ENCODE assay signal across 1 cellular context in the genomic region with DNA sequence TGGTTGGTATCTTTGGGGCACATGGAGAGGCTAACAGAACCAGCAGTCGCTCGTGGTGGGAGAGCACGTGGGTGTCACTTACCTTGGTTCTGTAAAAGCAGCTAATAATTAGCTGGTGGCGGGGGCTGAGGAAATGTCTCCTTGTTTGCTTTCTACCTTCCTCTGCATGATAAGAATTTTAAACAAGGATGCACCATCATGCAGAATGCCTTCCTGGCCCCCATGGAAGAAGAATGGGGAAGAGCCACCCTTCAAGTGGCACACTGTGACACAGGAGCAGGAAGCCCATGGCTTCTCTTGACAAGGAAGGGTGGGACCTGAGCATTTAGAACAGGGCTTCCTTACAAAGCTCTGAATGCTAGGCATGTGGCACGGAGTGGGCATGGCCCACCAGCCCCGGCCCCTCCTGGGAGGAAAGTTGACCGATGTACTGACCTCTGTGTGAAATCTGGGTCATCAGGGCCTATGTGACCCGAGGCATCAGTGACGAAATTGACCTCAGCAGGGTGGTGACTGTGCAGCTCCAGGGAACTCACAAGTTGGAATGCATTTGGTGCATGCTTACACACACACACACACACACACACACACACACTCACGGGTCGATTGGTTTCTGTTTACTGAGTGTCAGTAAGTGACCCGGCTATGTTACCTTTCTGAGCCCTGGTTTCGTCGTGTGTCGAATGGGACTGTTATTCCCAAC.
A peak's percentile ranks its signal among the peaks of the same experiment; 100 is the strongest.
TF ChIP-seq lines count a peak whose summit lies in the region.

No MANE protein-coding gene starts in this region.

TF ChIP-seq in HepG2, 621 proteins besides CTCF, POLR2A, EP300 and RAD21 (continued from another document and continues in another):
- peak; percentile 58 for TF ChIP-seq ASH2L (IDR thresholded peaks at IDR 0.05; ENCODE audit: insufficient read length, low read depth, low read length)
- no peak; the same call in 1 of the 2 replicates for TF ChIP-seq SRY (CRISPR knock-in tag; IDR thresholded peaks at IDR 0.05)
- TF ChIP-seq, protein P1, sequence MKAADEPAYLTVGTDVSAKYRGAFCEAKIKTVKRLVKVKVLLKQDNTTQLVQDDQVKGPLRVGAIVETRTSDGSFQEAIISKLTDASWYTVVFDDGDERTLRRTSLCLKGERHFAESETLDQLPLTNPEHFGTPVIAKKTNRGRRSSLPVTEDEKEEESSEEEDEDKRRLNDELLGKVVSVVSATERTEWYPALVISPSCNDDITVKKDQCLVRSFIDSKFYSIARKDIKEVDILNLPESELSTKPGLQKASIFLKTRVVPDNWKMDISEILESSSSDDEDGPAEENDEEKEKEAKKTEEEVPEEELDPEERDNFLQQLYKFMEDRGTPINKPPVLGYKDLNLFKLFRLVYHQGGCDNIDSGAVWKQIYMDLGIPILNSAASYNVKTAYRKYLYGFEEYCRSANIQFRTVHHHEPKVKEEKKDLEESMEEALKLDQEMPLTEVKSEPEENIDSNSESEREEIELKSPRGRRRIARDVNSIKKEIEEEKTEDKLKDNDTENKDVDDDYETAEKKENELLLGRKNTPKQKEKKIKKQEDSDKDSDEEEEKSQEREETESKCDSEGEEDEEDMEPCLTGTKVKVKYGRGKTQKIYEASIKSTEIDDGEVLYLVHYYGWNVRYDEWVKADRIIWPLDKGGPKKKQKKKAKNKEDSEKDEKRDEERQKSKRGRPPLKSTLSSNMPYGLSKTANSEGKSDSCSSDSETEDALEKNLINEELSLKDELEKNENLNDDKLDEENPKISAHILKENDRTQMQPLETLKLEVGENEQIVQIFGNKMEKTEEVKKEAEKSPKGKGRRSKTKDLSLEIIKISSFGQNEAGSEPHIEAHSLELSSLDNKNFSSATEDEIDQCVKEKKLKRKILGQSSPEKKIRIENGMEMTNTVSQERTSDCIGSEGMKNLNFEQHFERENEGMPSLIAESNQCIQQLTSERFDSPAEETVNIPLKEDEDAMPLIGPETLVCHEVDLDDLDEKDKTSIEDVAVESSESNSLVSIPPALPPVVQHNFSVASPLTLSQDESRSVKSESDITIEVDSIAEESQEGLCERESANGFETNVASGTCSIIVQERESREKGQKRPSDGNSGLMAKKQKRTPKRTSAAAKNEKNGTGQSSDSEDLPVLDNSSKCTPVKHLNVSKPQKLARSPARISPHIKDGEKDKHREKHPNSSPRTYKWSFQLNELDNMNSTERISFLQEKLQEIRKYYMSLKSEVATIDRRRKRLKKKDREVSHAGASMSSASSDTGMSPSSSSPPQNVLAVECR (CRISPR knock-in tag; IDR thresholded peaks at IDR 0.05; ENCODE audit: borderline replicate concordance) = peak; percentile 64; the same call in 1 of the 2 replicates
- TF ChIP-seq, protein P2, sequence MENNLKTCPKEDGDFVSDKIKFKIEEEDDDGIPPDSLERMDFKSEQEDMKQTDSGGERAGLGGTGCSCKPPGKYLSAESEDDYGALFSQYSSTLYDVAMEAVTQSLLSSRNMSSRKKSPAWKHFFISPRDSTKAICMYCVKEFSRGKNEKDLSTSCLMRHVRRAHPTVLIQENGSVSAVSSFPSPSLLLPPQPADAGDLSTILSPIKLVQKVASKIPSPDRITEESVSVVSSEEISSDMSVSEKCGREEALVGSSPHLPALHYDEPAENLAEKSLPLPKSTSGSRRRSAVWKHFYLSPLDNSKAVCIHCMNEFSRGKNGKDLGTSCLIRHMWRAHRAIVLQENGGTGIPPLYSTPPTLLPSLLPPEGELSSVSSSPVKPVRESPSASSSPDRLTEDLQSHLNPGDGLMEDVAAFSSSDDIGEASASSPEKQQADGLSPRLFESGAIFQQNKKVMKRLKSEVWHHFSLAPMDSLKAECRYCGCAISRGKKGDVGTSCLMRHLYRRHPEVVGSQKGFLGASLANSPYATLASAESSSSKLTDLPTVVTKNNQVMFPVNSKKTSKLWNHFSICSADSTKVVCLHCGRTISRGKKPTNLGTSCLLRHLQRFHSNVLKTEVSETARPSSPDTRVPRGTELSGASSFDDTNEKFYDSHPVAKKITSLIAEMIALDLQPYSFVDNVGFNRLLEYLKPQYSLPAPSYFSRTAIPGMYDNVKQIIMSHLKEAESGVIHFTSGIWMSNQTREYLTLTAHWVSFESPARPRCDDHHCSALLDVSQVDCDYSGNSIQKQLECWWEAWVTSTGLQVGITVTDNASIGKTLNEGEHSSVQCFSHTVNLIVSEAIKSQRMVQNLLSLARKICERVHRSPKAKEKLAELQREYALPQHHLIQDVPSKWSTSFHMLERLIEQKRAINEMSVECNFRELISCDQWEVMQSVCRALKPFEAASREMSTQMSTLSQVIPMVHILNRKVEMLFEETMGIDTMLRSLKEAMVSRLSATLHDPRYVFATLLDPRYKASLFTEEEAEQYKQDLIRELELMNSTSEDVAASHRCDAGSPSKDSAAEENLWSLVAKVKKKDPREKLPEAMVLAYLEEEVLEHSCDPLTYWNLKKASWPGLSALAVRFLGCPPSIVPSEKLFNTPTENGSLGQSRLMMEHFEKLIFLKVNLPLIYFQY (CRISPR knock-in tag; IDR thresholded peaks at IDR 0.05; ENCODE audit: borderline replicate concordance) = peak; percentile 33; the same call in 1 of the 2 replicates
- peak; percentile 76; the same call in 1 of the 2 replicates for TF ChIP-seq ARNTL (CRISPR knock-in tag; IDR thresholded peaks at IDR 0.05)
- no peak for TF ChIP-seq ZNF780A (CRISPR knock-in tag; IDR thresholded peaks at IDR 0.05)
- no peak; the same call in 1 of the 2 replicates for TF ChIP-seq TFE3 (CRISPR knock-in tag; IDR thresholded peaks at IDR 0.05)
- no peak for TF ChIP-seq ZNF572 (CRISPR knock-in tag; IDR thresholded peaks at IDR 0.05)
- TF ChIP-seq ZNF354B (CRISPR knock-in tag; IDR thresholded peaks at IDR 0.05) = no peak
- no peak for TF ChIP-seq BRCA1 (CRISPR knock-in tag; IDR thresholded peaks at IDR 0.05)
- TF ChIP-seq, protein P3, sequence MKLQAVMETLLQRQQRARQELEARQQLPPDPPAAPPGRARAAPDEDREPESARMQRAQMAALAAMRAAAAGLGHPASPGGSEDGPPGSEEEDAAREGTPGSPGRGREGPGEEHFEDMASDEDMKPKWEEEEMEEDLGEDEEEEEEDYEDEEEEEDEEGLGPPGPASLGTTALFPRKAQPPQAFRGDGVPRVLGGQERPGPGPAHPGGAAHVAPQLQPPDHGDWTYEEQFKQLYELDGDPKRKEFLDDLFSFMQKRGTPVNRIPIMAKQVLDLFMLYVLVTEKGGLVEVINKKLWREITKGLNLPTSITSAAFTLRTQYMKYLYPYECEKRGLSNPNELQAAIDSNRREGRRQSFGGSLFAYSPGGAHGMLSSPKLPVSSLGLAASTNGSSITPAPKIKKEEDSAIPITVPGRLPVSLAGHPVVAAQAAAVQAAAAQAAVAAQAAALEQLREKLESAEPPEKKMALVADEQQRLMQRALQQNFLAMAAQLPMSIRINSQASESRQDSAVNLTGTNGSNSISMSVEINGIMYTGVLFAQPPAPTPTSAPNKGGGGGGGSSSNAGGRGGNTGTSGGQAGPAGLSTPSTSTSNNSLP (IDR thresholded peaks at IDR 0.05; ENCODE audit: low read depth, low read length) = peak; percentile 38; the same call in 1 of the 2 replicates
- no peak for TF ChIP-seq HOXA9 (CRISPR knock-in tag; IDR thresholded peaks at IDR 0.05; ENCODE audit: borderline replicate concordance)
- no peak for TF ChIP-seq ZNF563 (CRISPR knock-in tag; IDR thresholded peaks at IDR 0.05)
- TF ChIP-seq CBFB (CRISPR knock-in tag; IDR thresholded peaks at IDR 0.05) = no peak
- TF ChIP-seq, protein P4, sequence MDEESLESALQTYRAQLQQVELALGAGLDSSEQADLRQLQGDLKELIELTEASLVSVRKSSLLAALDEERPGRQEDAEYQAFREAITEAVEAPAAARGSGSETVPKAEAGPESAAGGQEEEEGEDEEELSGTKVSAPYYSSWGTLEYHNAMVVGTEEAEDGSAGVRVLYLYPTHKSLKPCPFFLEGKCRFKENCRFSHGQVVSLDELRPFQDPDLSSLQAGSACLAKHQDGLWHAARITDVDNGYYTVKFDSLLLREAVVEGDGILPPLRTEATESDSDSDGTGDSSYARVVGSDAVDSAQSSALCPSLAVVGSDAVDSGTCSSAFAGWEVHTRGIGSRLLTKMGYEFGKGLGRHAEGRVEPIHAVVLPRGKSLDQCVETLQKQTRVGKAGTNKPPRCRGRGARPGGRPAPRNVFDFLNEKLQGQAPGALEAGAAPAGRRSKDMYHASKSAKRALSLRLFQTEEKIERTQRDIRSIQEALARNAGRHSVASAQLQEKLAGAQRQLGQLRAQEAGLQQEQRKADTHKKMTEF (CRISPR knock-in tag; IDR thresholded peaks at IDR 0.05) = 0 out of 2 replicates have a peak, but pooled peaks have one; percentile 28
- TF ChIP-seq BORCS8-MEF2B (CRISPR knock-in tag; IDR thresholded peaks at IDR 0.05) = peak; percentile 62; the same call in 1 of the 2 replicates
- no peak for TF ChIP-seq NFATC3 (CRISPR knock-in tag; IDR thresholded peaks at IDR 0.05)
- TF ChIP-seq ZNF652 (CRISPR knock-in tag; IDR thresholded peaks at IDR 0.05; ENCODE audit: borderline replicate concordance, low read depth) = no peak
- TF ChIP-seq ZNF329 (CRISPR knock-in tag; IDR thresholded peaks at IDR 0.05; ENCODE audit: low read depth) = no peak
- TF ChIP-seq FOXP4 (CRISPR knock-in tag; IDR thresholded peaks at IDR 0.05) = peak; percentile 65
- TF ChIP-seq TRIM24 (CRISPR knock-in tag; IDR thresholded peaks at IDR 0.05) = 0 out of 2 replicates have a peak, but pooled peaks have one; percentile 48
- TF ChIP-seq, protein P5, sequence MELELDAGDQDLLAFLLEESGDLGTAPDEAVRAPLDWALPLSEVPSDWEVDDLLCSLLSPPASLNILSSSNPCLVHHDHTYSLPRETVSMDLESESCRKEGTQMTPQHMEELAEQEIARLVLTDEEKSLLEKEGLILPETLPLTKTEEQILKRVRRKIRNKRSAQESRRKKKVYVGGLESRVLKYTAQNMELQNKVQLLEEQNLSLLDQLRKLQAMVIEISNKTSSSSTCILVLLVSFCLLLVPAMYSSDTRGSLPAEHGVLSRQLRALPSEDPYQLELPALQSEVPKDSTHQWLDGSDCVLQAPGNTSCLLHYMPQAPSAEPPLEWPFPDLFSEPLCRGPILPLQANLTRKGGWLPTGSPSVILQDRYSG (CRISPR knock-in tag; IDR thresholded peaks at IDR 0.05) = no peak
- TF ChIP-seq ZNF3 (CRISPR knock-in tag; IDR thresholded peaks at IDR 0.05) = no peak
- no peak for TF ChIP-seq CERS6 (CRISPR knock-in tag; IDR thresholded peaks at IDR 0.05)
- TF ChIP-seq ZNF605 (CRISPR knock-in tag; IDR thresholded peaks at IDR 0.05) = peak; percentile 45; the same call in 1 of the 2 replicates
- no peak for TF ChIP-seq GABPB1 (CRISPR knock-in tag; IDR thresholded peaks at IDR 0.05)
- TF ChIP-seq, protein P6, sequence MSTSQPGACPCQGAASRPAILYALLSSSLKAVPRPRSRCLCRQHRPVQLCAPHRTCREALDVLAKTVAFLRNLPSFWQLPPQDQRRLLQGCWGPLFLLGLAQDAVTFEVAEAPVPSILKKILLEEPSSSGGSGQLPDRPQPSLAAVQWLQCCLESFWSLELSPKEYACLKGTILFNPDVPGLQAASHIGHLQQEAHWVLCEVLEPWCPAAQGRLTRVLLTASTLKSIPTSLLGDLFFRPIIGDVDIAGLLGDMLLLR (CRISPR knock-in tag; IDR thresholded peaks at IDR 0.05) = no peak
- TF ChIP-seq U2AF2 (IDR thresholded peaks at IDR 0.05; ENCODE audit: low read depth, low read length) = no peak
- TF ChIP-seq, protein P7, sequence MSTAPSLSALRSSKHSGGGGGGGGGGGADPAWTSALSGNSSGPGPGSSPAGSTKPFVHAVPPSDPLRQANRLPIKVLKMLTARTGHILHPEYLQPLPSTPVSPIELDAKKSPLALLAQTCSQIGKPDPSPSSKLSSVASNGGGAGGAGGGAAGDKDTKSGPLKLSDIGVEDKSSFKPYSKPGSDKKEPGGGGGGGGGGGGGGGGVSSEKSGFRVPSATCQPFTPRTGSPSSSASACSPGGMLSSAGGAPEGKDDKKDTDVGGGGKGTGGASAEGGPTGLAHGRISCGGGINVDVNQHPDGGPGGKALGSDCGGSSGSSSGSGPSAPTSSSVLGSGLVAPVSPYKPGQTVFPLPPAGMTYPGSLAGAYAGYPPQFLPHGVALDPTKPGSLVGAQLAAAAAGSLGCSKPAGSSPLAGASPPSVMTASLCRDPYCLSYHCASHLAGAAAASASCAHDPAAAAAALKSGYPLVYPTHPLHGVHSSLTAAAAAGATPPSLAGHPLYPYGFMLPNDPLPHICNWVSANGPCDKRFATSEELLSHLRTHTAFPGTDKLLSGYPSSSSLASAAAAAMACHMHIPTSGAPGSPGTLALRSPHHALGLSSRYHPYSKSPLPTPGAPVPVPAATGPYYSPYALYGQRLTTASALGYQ (CRISPR knock-in tag; IDR thresholded peaks at IDR 0.05) = no peak
- TF ChIP-seq HOXA7 (CRISPR knock-in tag; IDR thresholded peaks at IDR 0.05) = no peak
- peak; percentile 90 for TF ChIP-seq TARDBP (CRISPR knock-in tag; IDR thresholded peaks at IDR 0.05)
- peak; percentile 84 for TF ChIP-seq TEAD3 (CRISPR knock-in tag; optimal IDR thresholded peaks at IDR 0.05; ENCODE audit: borderline replicate concordance)
- no peak for TF ChIP-seq HNRNPK (IDR thresholded peaks at IDR 0.05; ENCODE audit: low read depth, low read length, poor library complexity, severe bottlenecking)
- no peak for TF ChIP-seq ARNT (IDR thresholded peaks at IDR 0.05)
- no peak for TF ChIP-seq RBM39 (IDR thresholded peaks at IDR 0.05; ENCODE audit: low read depth, low read length, poor library complexity, severe bottlenecking)
